In genomic region chrX:21741378-21741777, GRCh38 we compare ENCODE assay signal across 18 cellular contexts. TPM values are rescaled to one million over a fixed set of nuclear protein-coding genes. Genes with fewer than 3 reads are reported as not detected.
"Had no signal": no experiment of that assay in that cellular context is flagged by ENCODE, and none has a peak within 500 bp of the region (broad histone marks: within the 10 kb centered on the region; RNA-seq: fewer than 3 reads in every experiment).

No MANE protein-coding gene starts in this region.

- H3K79me2 ChIP-seq: hepatocyte, parathyroid adenoma had no signal

- H3K4me1 Mint-ChIP-seq: naive thymus-derived CD4-positive, alpha-beta T cell had no signal

- DNase-seq: activated CD4-positive, alpha-beta T cell treated with anti-CD3 and anti-CD28 coated beads, Interleukin-2, amount 50 U/mL, for 48 hours; activated naive CD4-positive, alpha-beta T cell treated with anti-CD3 and anti-CD28 coated beads, Interleukin-2, amount 50 U/mL, for 16 hours; activated T-cell treated with anti-CD3 and anti-CD28 coated beads, Interleukin-2, amount 50 U/mL, for 24 hours; central memory CD4-positive, alpha-beta T cell; mammary epithelial cell; naive thymus-derived CD4-positive, alpha-beta T cell; stimulated activated CD4-positive, alpha-beta T cell treated with anti-CD3 and anti-CD28 coated beads, Interleukin-4, amount 100 ng/mL, for 4 hours; stimulated activated naive CD8-positive, alpha-beta T cell treated with anti-CD3 and anti-CD28 coated beads, Interleukin-15, Interleukin-2, amounts not matched to agents 100 U/mL and 50 U/mL, for 24 hours; trophoblast cell had no signal

- H2AFZ ChIP-seq: hepatocyte, parathyroid adenoma had no signal

- H3K4me3 ChIP-seq: colonic mucosa, hepatocyte, mucosa of descending colon had no signal

- H3K9ac ChIP-seq: parathyroid adenoma had no signal

- H3K36me3 ChIP-seq: colonic mucosa had no signal

- H3K4me2 ChIP-seq: hepatocyte had no signal

- H3K4me1 ChIP-seq: colonic mucosa, parathyroid adenoma had no signal

- H3K9me3 ChIP-seq: colonic mucosa, mucosa of descending colon had no signal

- ATAC-seq: activated CD4-positive, CD25-positive, alpha-beta regulatory T cell treated with anti-CD3 and anti-CD28 coated beads, Interleukin-2, amount 50 U/mL, for 24 hours; naive thymus-derived CD4-positive, alpha-beta T cell; stimulated activated naive CD8-positive, alpha-beta T cell treated with anti-CD3 and anti-CD28 coated beads, Interleukin-15, Interleukin-2, amounts not matched to agents 100 U/mL and 50 U/mL, for 24 hours had no signal

- H3K27ac Mint-ChIP-seq: activated T-cell treated with anti-CD3 and anti-CD28 coated beads, Interleukin-2, amount 50 U/mL, for 24 hours; naive thymus-derived CD4-positive, alpha-beta T cell had no signal

- H3K36me3 Mint-ChIP-seq: naive thymus-derived CD4-positive, alpha-beta T cell had no signal

- H3K27me3 ChIP-seq: colonic mucosa, hepatocyte had no signal

- FAIRE-seq: endometrium, keratinocyte, small intestine had no signal

- H3K4me3 Mint-ChIP-seq: activated T-cell treated with anti-CD3 and anti-CD28 coated beads, Interleukin-2, amount 50 U/mL, for 24 hours; naive thymus-derived CD4-positive, alpha-beta T cell had no signal

- H3K27ac ChIP-seq: colonic mucosa, parathyroid adenoma had no signal

- H3K9me3 Mint-ChIP-seq: activated T-cell treated with anti-CD3 and anti-CD28 coated beads, Interleukin-2, amount 50 U/mL, for 24 hours; naive thymus-derived CD4-positive, alpha-beta T cell had no signal

RNA-seq across cellular contexts. Expression of gene SMPX, which starts 16.5 kb away (rescaled TPM):
- total RNA-seq: mammary epithelial cell; naive thymus-derived CD4-positive, alpha-beta T cell; renal cortical epithelial cell had no signal
- polyA plus RNA-seq: keratinocyte; mammary epithelial cell; naive thymus-derived CD4-positive, alpha-beta T cell had no signal
